ENCODE assay signal across 1 cellular context in the genomic region with DNA sequence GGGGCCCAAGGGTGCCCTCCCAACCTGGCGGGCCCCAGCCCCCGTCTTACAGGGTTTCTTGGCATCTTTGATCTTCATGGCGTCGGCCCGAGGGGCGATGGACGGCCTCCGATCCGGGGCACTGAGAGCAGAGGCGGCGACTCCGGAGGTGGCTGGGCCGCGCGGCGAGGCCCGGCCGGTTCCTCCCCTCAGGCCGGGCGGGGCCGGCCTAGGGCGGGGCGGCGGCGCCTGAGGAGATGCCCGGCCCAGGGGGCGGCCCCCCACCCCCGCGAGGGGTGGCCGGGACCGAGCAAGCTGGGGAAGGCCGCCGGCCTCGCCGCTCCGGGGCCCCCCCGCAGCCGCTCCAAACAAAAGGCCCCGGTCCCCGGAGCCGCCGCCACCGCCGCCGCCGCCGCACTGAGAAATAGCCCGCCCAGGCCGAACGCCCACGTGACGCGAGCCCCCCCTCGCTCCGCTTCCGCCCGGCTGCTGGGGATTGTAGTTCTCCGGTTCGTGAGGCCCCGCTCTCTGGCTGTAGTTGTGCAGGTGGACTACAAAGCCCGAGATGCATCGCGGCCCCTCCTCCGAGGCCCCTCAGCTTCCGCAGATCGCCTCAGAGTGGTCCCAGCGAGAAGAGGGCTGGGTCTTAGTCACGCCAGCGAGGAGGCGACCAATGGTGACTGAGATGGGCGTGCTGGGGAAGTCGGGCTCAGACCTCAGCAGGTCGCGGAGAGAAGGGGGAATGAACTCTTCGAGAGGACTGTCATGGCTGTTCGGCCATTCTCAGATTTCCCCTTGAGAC.
TF ChIP-seq lines count a peak whose summit lies in the region.

PANK3 (minus strand) TSS at position 163 of the 781 bp plus-strand sequence; CDS start at position 78, 85 bp downstream.

TF ChIP-seq in GM12878, 131 proteins besides CTCF, POLR2A, EP300 and RAD21 (continued from another document):
- TF ChIP-seq, protein P1, sequence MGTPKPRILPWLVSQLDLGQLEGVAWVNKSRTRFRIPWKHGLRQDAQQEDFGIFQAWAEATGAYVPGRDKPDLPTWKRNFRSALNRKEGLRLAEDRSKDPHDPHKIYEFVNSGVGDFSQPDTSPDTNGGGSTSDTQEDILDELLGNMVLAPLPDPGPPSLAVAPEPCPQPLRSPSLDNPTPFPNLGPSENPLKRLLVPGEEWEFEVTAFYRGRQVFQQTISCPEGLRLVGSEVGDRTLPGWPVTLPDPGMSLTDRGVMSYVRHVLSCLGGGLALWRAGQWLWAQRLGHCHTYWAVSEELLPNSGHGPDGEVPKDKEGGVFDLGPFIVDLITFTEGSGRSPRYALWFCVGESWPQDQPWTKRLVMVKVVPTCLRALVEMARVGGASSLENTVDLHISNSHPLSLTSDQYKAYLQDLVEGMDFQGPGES (IDR thresholded peaks at IDR 0.05): peak; percentile 28; the same call in 1 of the 2 replicates
- TF ChIP-seq EGR1 (IDR thresholded peaks at IDR 0.05; ENCODE audit: borderline replicate concordance in 1 of 2, low read depth in 2 of 2, low read length in 2 of 2) (peak in 1 of 2 experiments; percentile 86; a peak in 1 of 3 replicates), SREBF1 (IDR thresholded peaks at IDR 0.05; ENCODE audit: low read length) (peak; percentile 93), BCL11A (IDR thresholded peaks at IDR 0.05; ENCODE audit: low read depth, low read length) (no peak), WRNIP1 (IDR thresholded peaks at IDR 0.05; ENCODE audit: borderline replicate concordance, low read depth, low read length) (no peak), SMARCA5 (IDR thresholded peaks at IDR 0.05) (peak; percentile 76; the same call in 1 of the 2 replicates), FOXK2 (IDR thresholded peaks at IDR 0.05) (no peak), ZNF217 (IDR thresholded peaks at IDR 0.05) (peak; percentile 70; the same call in 1 of the 2 replicates), PAX8 (IDR thresholded peaks at IDR 0.05) (no peak), HDAC2 (IDR thresholded peaks at IDR 0.05) (no peak), ZSCAN29 (IDR thresholded peaks at IDR 0.05) (no peak), BRCA1 (IDR thresholded peaks at IDR 0.05; ENCODE audit: low read depth, low read length) (no peak), CBX3 (IDR thresholded peaks at IDR 0.05; ENCODE audit: borderline replicate concordance, low read depth) (no peak), ZNF687 (IDR thresholded peaks at IDR 0.05) (peak; percentile 78), YY1 (IDR thresholded peaks at IDR 0.05; ENCODE audit: low read depth, low read length) (peak; percentile 93), SMAD5 (IDR thresholded peaks at IDR 0.05; ENCODE audit: low read depth) (peak; percentile 96), NKRF (conservative IDR thresholded peaks at IDR 0.05) (peak; percentile 80), GABPA (IDR thresholded peaks at IDR 0.05; ENCODE audit: low read depth) (peak; percentile 95), SUPT20H (IDR thresholded peaks at IDR 0.05; ENCODE audit: borderline replicate concordance, control insufficient read depth, low read depth, low read length) (no peak), ASH2L (IDR thresholded peaks at IDR 0.05; ENCODE audit: borderline replicate concordance, low read depth) (peak; percentile 28; the same call in 1 of the 2 replicates), CBFB (IDR thresholded peaks at IDR 0.05; ENCODE audit: low read depth) (0 out of 2 replicates have a peak, but pooled peaks have one; percentile 39), MTA2 (IDR thresholded peaks at IDR 0.05; ENCODE audit: low read depth) (no peak), JUNB (IDR thresholded peaks at IDR 0.05) (no peak), MXI1 (IDR thresholded peaks at IDR 0.05; ENCODE audit: low read depth, low read length) (0 out of 2 replicates have a peak, but pooled peaks have one; percentile 46), KDM1A (IDR thresholded peaks at IDR 0.05; ENCODE audit: borderline replicate concordance) (no peak)
- TF ChIP-seq, protein P2, sequence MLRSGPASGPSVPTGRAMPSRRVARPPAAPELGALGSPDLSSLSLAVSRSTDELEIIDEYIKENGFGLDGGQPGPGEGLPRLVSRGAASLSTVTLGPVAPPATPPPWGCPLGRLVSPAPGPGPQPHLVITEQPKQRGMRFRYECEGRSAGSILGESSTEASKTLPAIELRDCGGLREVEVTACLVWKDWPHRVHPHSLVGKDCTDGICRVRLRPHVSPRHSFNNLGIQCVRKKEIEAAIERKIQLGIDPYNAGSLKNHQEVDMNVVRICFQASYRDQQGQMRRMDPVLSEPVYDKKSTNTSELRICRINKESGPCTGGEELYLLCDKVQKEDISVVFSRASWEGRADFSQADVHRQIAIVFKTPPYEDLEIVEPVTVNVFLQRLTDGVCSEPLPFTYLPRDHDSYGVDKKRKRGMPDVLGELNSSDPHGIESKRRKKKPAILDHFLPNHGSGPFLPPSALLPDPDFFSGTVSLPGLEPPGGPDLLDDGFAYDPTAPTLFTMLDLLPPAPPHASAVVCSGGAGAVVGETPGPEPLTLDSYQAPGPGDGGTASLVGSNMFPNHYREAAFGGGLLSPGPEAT (IDR thresholded peaks at IDR 0.05; ENCODE audit: low read depth): no peak
TF ChIP-seq in GM12878: peak in this region for 59.
